27 cellular contexts compared by ENCODE assay signal in the genomic region with DNA sequence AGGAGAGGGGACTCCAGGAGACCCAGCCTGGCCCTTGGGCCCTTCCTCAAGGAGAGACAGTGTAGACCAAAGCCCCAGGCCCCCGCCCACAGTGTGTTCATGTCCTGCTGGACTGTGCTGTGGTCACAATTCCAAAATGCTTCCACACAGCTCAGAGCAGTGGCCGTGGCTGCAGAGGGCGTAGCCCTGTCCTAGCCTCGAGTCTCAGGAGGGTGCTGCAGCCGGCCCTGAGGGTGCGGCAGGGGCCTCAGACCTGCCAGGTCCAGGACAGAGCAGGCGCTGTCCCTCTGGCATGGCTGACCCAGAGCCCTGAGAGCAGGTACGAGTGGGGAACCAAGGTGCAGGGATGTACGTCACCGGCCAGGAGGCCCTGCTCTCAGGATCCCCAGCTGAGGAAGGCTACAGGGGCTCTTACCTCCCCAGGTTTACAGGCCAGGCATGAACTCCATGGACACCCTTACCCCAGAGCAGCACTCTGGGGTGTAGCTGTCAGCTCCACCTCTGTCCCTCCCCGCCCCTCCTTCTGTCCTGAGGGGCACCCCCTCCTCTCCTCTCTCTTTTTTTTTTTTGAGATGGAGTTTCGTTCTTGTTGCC.
"Had no signal": no experiment of that assay in that cellular context is flagged by ENCODE, and none has a peak within 500 bp of the region (broad histone marks: within the 10 kb centered on the region; RNA-seq: fewer than 3 reads in every experiment).

No MANE protein-coding gene starts in this region.

- H3K27me3 Mint-ChIP-seq: activated CD4-positive, alpha-beta T cell treated with anti-CD3 and anti-CD28 coated beads for 36 hours; activated naive CD8-positive, alpha-beta T cell treated with anti-CD3 and anti-CD28 coated beads for 36 hours had no signal

- H3K36me3 Mint-ChIP-seq: activated naive CD8-positive, alpha-beta T cell treated with anti-CD3 and anti-CD28 coated beads for 36 hours; natural killer cell; neural progenitor cell; stimulated activated memory B cell treated with anti-CD40 and anti-IgM and Interleukin-4, amounts not matched to agents 10 μg/mL and 1 μg/mL and 100 μg/mL, for 72 hours; type B pancreatic cell had no signal

- H3K9ac ChIP-seq: neural progenitor cell had no signal

- H3K4me1 ChIP-seq: adrenal gland, breast epithelium, esophagus muscularis mucosa, foreskin keratinocyte, sigmoid colon, vagina had no signal

- H3K27ac ChIP-seq: adrenal gland, breast epithelium, esophagus muscularis mucosa, foreskin keratinocyte, heart right ventricle, neural progenitor cell, sigmoid colon, vagina had no signal

- H3K4me2 ChIP-seq: neural progenitor cell, smooth muscle cell had no signal

- H3K4me1 Mint-ChIP-seq: endodermal cell, neural progenitor cell had no signal

- H3K27ac Mint-ChIP-seq: activated CD4-positive, alpha-beta T cell treated with anti-CD3 and anti-CD28 coated beads for 36 hours; activated naive CD8-positive, alpha-beta T cell treated with anti-CD3 and anti-CD28 coated beads for 36 hours; activated T-cell treated with anti-CD3 and anti-CD28 coated beads, Interleukin-2, amount 50 U/mL, for 72 hours; dendritic cell treated with granulocyte-macrophage colony-stimulating factor and Interleukin-4, amounts not matched to agents 40 ng/mL and 50 ng/mL, for 4 days; endodermal cell; natural killer cell; neural progenitor cell; stimulated activated memory B cell treated with anti-CD40 and anti-IgM and Interleukin-4, amounts not matched to agents 10 μg/mL and 1 μg/mL and 100 μg/mL, for 72 hours; stimulated activated naive CD8-positive, alpha-beta T cell treated with anti-CD3 and anti-CD28 coated beads, Interleukin-15, amount 100 ng/mL, for 72 hours; type B pancreatic cell had no signal

- H3K4me3 Mint-ChIP-seq: activated CD4-positive, alpha-beta T cell treated with anti-CD3 and anti-CD28 coated beads for 36 hours; activated naive CD8-positive, alpha-beta T cell treated with anti-CD3 and anti-CD28 coated beads for 36 hours; activated T-cell treated with anti-CD3 and anti-CD28 coated beads, Interleukin-2, amount 50 U/mL, for 72 hours; dendritic cell treated with granulocyte-macrophage colony-stimulating factor and Interleukin-4, amounts not matched to agents 40 ng/mL and 50 ng/mL, for 4 days; endodermal cell; natural killer cell; neural progenitor cell; stimulated activated memory B cell treated with anti-CD40 and anti-IgM and Interleukin-4, amounts not matched to agents 10 μg/mL and 1 μg/mL and 100 μg/mL, for 72 hours; stimulated activated naive CD8-positive, alpha-beta T cell treated with anti-CD3 and anti-CD28 coated beads, Interleukin-15, amount 100 ng/mL, for 72 hours; type B pancreatic cell had no signal

- H3K9me3 ChIP-seq: adrenal gland, breast epithelium, esophagus muscularis mucosa, heart right ventricle, sigmoid colon, vagina had no signal

- H3K27me3 ChIP-seq: adrenal gland, breast epithelium, esophagus muscularis mucosa, foreskin keratinocyte, neural progenitor cell, sigmoid colon, vagina had no signal

- H3K4me3 ChIP-seq: adrenal gland, breast epithelium, esophagus muscularis mucosa, heart right ventricle, neural progenitor cell, sigmoid colon, smooth muscle cell, vagina had no signal

- H3K9me3 Mint-ChIP-seq: activated naive CD8-positive, alpha-beta T cell treated with anti-CD3 and anti-CD28 coated beads for 36 hours; activated T-cell treated with anti-CD3 and anti-CD28 coated beads, Interleukin-2, amount 50 U/mL, for 72 hours; dendritic cell treated with granulocyte-macrophage colony-stimulating factor and Interleukin-4, amounts not matched to agents 40 ng/mL and 50 ng/mL, for 4 days; endodermal cell; natural killer cell; neural progenitor cell; stimulated activated memory B cell treated with anti-CD40 and anti-IgM and Interleukin-4, amounts not matched to agents 10 μg/mL and 1 μg/mL and 100 μg/mL, for 72 hours; stimulated activated naive CD8-positive, alpha-beta T cell treated with anti-CD3 and anti-CD28 coated beads, Interleukin-15, amount 100 ng/mL, for 72 hours; type B pancreatic cell had no signal

- H2AFZ ChIP-seq: neural progenitor cell had no signal

- H3K36me3 ChIP-seq: adrenal gland, breast epithelium, esophagus muscularis mucosa, heart right ventricle, neural progenitor cell, sigmoid colon, vagina had no signal

- DNase-seq: activated CD4-positive, alpha-beta T cell treated with anti-CD3 and anti-CD28 coated beads for 36 hours; activated CD4-positive, alpha-beta T cell treated with anti-CD3 and anti-CD28 coated beads, Interleukin-2, amount 50 U/mL, for 4 hours; activated CD4-positive, CD25-positive, alpha-beta regulatory T cell; activated naive CD4-positive, alpha-beta T cell; activated naive CD8-positive, alpha-beta T cell treated with anti-CD3 and anti-CD28 coated beads for 36 hours; activated T-cell treated with anti-CD3 and anti-CD28 coated beads for 4 hours; activated T-cell treated with anti-CD3 and anti-CD28 coated beads, Interleukin-2, amount 50 U/mL, for 72 hours; adrenal gland; central memory CD4-positive, alpha-beta T cell; endodermal cell; foreskin keratinocyte; heart right ventricle; natural killer cell; sigmoid colon; stimulated activated CD4-positive, alpha-beta T cell treated with anti-CD3 and anti-CD28 coated beads, Interleukin-1b, Interleukin-23, amount 100 ng/mL, for 48 hours; stimulated activated CD4-positive, alpha-beta T cell treated with anti-CD3 and anti-CD28 coated beads, Interleukin-4, amount 100 ng/mL, for 4 hours; stimulated activated CD8-positive, alpha-beta memory T cell treated with anti-CD3 and anti-CD28 coated beads, Interleukin-4, amount 100 ng/mL, for 48 hours; stimulated activated naive CD8-positive, alpha-beta T cell treated with anti-CD3 and anti-CD28 coated beads, Interleukin-15, amount 100 ng/mL, for 72 hours; substantia nigra had no signal
